20 cellular contexts compared by ENCODE assay signal in genomic region chr6:7998103-7998725, GRCh38.
DNase-seq lines count a peak whose midpoint lies in the region; ATAC-seq and TF ChIP-seq lines count a peak whose summit lies in the region.
"Had no signal": no experiment of that assay in that cellular context is flagged by ENCODE, and none has a peak within 500 bp of the region (broad histone marks: within the 10 kb centered on the region; RNA-seq: fewer than 3 reads in every experiment).

No MANE protein-coding gene starts in this region.

- no peaks in the 10 kb centered on the region for H3K36me3 ChIP-seq in BLaER1 treated with 17β-estradiol and CSF1 and Interleukin-3, amounts not matched to agents 10 nM and 100 nM
- H3K36me3 ChIP-seq in PC-3 (ENCODE audit: low read depth, low read length): no peaks in the 10 kb centered on the region
- no peaks in the 10 kb centered on the region for H3K36me3 ChIP-seq in Caco-2 (ENCODE audit: control insufficient read depth, insufficient read depth, low read length)
- H3K36me3 ChIP-seq in tibial artery: no peaks in the 10 kb centered on the region
- H3K36me3 ChIP-seq: colonic mucosa, ovary, spleen, uterus had no signal

- H3K9me3 ChIP-seq in BLaER1 treated with 17β-estradiol and CSF1 and Interleukin-3, amounts not matched to agents 10 nM and 100 nM (replicated peaks in 1 of 11): peaks cover 0 to 4% (median 0%) of the 10 kb centered on the region in 11 experiments; a peak in 1 of 22 replicates
- no peaks in the 10 kb centered on the region for H3K9me3 ChIP-seq in PC-3 (ENCODE audit: low read length)
- no peaks in the 10 kb centered on the region for H3K9me3 ChIP-seq in Caco-2
- H3K9me3 ChIP-seq in tibial artery: no peaks in the 10 kb centered on the region
- H3K9me3 ChIP-seq: colonic mucosa, ovary, uterus had no signal

- H4K20me1 ChIP-seq in BLaER1 treated with 17β-estradiol and CSF1 and Interleukin-3, amounts not matched to agents 10 nM and 100 nM: no peaks in the 10 kb centered on the region
- H4K20me1 ChIP-seq in PC-3 (ENCODE audit: low read length): no peaks in the 10 kb centered on the region

- BruUV-seq in PC-3 (replicated peaks; lab: Mats Ljungman, UMichigan): no TSS peak
- no TSS peak for BruUV-seq in Caco-2 (replicated peaks; lab: Mats Ljungman, UMichigan)

- H3K9me3 Mint-ChIP-seq in Caco-2 (ENCODE audit: unreplicated experiment): no peaks in the 10 kb centered on the region

- no peak overlapping the region for H3K9ac ChIP-seq in BLaER1 treated with 17β-estradiol and CSF1 and Interleukin-3, amounts not matched to agents 10 nM and 100 nM
- H3K9ac ChIP-seq in PC-3 (ENCODE audit: low read length): no peak overlapping the region

- TF ChIP-seq CTCF in PC-3 (conservative IDR thresholded peaks at IDR 0.05; ENCODE audit: low read depth, low read length) (no peak), retinal pigment epithelial cell (conservative IDR thresholded peaks at IDR 0.05; ENCODE audit: low read depth, low read length) (no peak), Caco-2 (IDR thresholded peaks at IDR 0.05; ENCODE audit: insufficient read depth in 1 of 2, low read depth in 1 of 2, low read length in 1 of 2, severe bottlenecking in 1 of 2, unreplicated experiment in 1 of 2) (no peak), tibial artery (IDR thresholded peaks at IDR 0.05) (no peak)

- H3K4me1 ChIP-seq in BLaER1 treated with 17β-estradiol and CSF1 and Interleukin-3, amounts not matched to agents 10 nM and 100 nM: peaks cover 0 to 8% (median 6%) of the 10 kb centered on the region in 10 experiments; a peak in 11 of 20 replicates
- H3K4me1 ChIP-seq in PC-3 (ENCODE audit: insufficient read depth, low read length) (peaks cover 8% of the 10 kb centered on the region; the same call in 1 of the 2 replicates), Caco-2 (peaks cover 22% of the 10 kb centered on the region), tibial artery (no peaks in the 10 kb centered on the region)
- H3K4me1 ChIP-seq: colonic mucosa, spleen, uterus had no signal

- no peaks in the 10 kb centered on the region for H3K79me2 ChIP-seq in PC-3 (ENCODE audit: low read length)

- peaks cover 24% of the 10 kb centered on the region for H3K4me1 Mint-ChIP-seq in Caco-2 (ENCODE audit: low read depth, unreplicated experiment)

- H3K27ac Mint-ChIP-seq in Caco-2 (ENCODE audit: unreplicated experiment): no peak overlapping the region

- no peaks in the 10 kb centered on the region for H3K27me3 Mint-ChIP-seq in Caco-2 (ENCODE audit: insufficient read depth, unreplicated experiment)

- H3K9me2 ChIP-seq in PC-3 (replicated peaks; ENCODE audit: low read length): no peaks in the 10 kb centered on the region

- H3K4me3 ChIP-seq in BLaER1 treated with 17β-estradiol and CSF1 and Interleukin-3, amounts not matched to agents 10 nM and 100 nM: no peak overlapping the region
- H3K4me3 ChIP-seq in PC-3 (ENCODE audit: low read length) (no peak overlapping the region), retinal pigment epithelial cell (ENCODE audit: low read length) (no peak overlapping the region), Caco-2 (ENCODE audit: low read depth, low read length) (no peak overlapping the region), tibial artery (no peak overlapping the region)
- H3K4me3 ChIP-seq: colonic mucosa, ovary, spleen, uterus had no signal

- CTCF ChIA-PET in PC-3 (lab: Charles Lee) (interaction anchor here (0.6 kb wide), 1 partner anchor 61 kb away, joined by 5 read pairs; no protein-coding TSS in a partner anchor), Caco-2 (lab: Charles Lee) (no interaction called here)

- H3K36me3 Mint-ChIP-seq in Caco-2 (ENCODE audit: insufficient read depth, unreplicated experiment): no peaks in the 10 kb centered on the region

- H3K4me2 ChIP-seq in BLaER1 treated with 17β-estradiol and CSF1 and Interleukin-3, amounts not matched to agents 10 nM and 100 nM: peak overlapping the region in 9 of 11 experiments; percentile 1 to 40 (median 24); a peak in 8 of 22 replicates
- no peak overlapping the region for H3K4me2 ChIP-seq in PC-3 (ENCODE audit: low read length)

- ATAC-seq in PC-3 (no peak), HG02610 (IDR thresholded peaks at IDR 0.05; ENCODE audit: unreplicated experiment) (no peak), HG02678 (IDR thresholded peaks at IDR 0.05; ENCODE audit: unreplicated experiment) (no peak)
- ATAC-seq: stimulated activated naive CD8-positive, alpha-beta T cell treated with anti-CD3 and anti-CD28 coated beads, Interleukin-15, Interleukin-2, amounts not matched to agents 100 U/mL and 50 U/mL, for 24 hours had no signal

- H3K4me3 Mint-ChIP-seq in Caco-2 (ENCODE audit: unreplicated experiment): no peak overlapping the region

- H3F3A ChIP-seq in PC-3 (ENCODE audit: low read length, unreplicated experiment): no peaks in the 10 kb centered on the region

- H3K27me3 ChIP-seq in BLaER1 treated with 17β-estradiol and CSF1 and Interleukin-3, amounts not matched to agents 10 nM and 100 nM: no peaks in the 10 kb centered on the region
- no peaks in the 10 kb centered on the region for H3K27me3 ChIP-seq in PC-3 (ENCODE audit: low read length)
- H3K27me3 ChIP-seq in Caco-2 (replicated peaks; ENCODE audit: control insufficient read depth, insufficient read depth, low read length): no peaks in the 10 kb centered on the region
- H3K27me3 ChIP-seq in tibial artery: no peaks in the 10 kb centered on the region
- H3K27me3 ChIP-seq: colonic mucosa, ovary, spleen, uterus had no signal

- DNase-seq in PC-3 (peak; percentile 47), fibroblast of peridontal ligament (ENCODE audit: extremely low read depth) (peak; percentile 75), retinal pigment epithelial cell (ENCODE audit: low read depth) (peak; percentile 83), Caco-2 (no peak), tibial artery (no peak)
- DNase-seq: activated CD4-positive, alpha-beta T cell treated with anti-CD3 and anti-CD28 coated beads, Interleukin-2, amount 50 U/mL, for 48 hours; colonic mucosa; DMS153; hippocampal formation; NCI-H2081; NCI-H526; OCI-M1; ovary; spleen; stimulated activated naive CD8-positive, alpha-beta T cell treated with anti-CD3 and anti-CD28 coated beads, Interleukin-15, Interleukin-2, amounts not matched to agents 100 U/mL and 50 U/mL, for 24 hours; uterus had no signal

- no peak overlapping the region for H3K27ac ChIP-seq in BLaER1 treated with 17β-estradiol and CSF1 and Interleukin-3, amounts not matched to agents 10 nM and 100 nM
- H3K27ac ChIP-seq in PC-3 (ENCODE audit: low read length) (no peak overlapping the region), tibial artery (no peak overlapping the region)
- H3K27ac ChIP-seq: colonic mucosa, epithelial cell of prostate, ovary, spleen, uterus had no signal

- POLR2A ChIA-PET in PC-3 (lab: Charles Lee; ENCODE audit: unreplicated experiment) (no interaction called here), Caco-2 (lab: Charles Lee) (no interaction called here)

- H2AFZ ChIP-seq in PC-3 (ENCODE audit: low read length): no peak overlapping the region

- intact Hi-C loops in PC-3 (cut with micrococcal nuclease) (no loop called here), Caco-2 (cut with micrococcal nuclease; ENCODE audit: unreplicated experiment) (no loop called here), tibial artery (cut with DNase I; ENCODE audit: low total_unique reads) (no loop called here)

Comparison
In these comparisons a context has a peak if more than half of its experiments do, and no peak if none do; other contexts are left out.
1. DNase-seq: peak in PC-3 (single experiment), fibroblast of peridontal ligament (single experiment) and retinal pigment epithelial cell (single experiment); none in Caco-2 (0 of 2) and tibial artery (0 of 2).